Comparison of ENCODE assay signal across 8 cellular contexts in genomic region chr6:11172501-11173337, GRCh38. TPM values are rescaled to one million over a fixed set of nuclear protein-coding genes. Genes with fewer than 3 reads are reported as not detected.
DNase-seq lines count a peak whose midpoint lies in the region; ATAC-seq and TF ChIP-seq lines count a peak whose summit lies in the region.

No MANE protein-coding gene starts in this region.

- H3K36me3 Mint-ChIP-seq in activated CD4-positive, alpha-beta memory T cell treated with anti-CD3 and anti-CD28 coated beads for 36 hours, result no peaks in the 10 kb centered on the region

- no peak overlapping the region for H3K27ac Mint-ChIP-seq in activated CD4-positive, alpha-beta memory T cell treated with anti-CD3 and anti-CD28 coated beads for 36 hours

- peaks cover 16% of the 10 kb centered on the region for H3K4me1 Mint-ChIP-seq in activated CD4-positive, alpha-beta memory T cell treated with anti-CD3 and anti-CD28 coated beads for 36 hours (ENCODE audit: low read depth)

- peak overlapping the region; percentile 16 for H3K4me3 Mint-ChIP-seq in activated CD4-positive, alpha-beta memory T cell treated with anti-CD3 and anti-CD28 coated beads for 36 hours

- no peak for ATAC-seq in HG02571 (IDR thresholded peaks at IDR 0.05; ENCODE audit: unreplicated experiment)

- DNase-seq in A172 (ENCODE audit: low spot score) (peak; percentile 28), GM13976 (ENCODE audit: low spot score) (peak; percentile 66), NCI-H2171 treated with DMSO at 0.1 percent for 48 hours (lab: John Stamatoyannopoulos, UW) (peak; percentile 29), midbrain (lab: John Stamatoyannopoulos, UW) (peak; percentile 59)
- peak; percentile 81 for DNase-seq in activated CD4-positive, alpha-beta memory T cell treated with anti-CD3 and anti-CD28 coated beads for 36 hours
- peak; percentile 76 for DNase-seq in effector CD8-positive, alpha-beta T cell (lab: John Stamatoyannopoulos, UW)
- peak; percentile 91 for DNase-seq in stimulated activated CD8-positive, alpha-beta memory T cell treated with anti-CD3 and anti-CD28 coated beads, Interleukin-4, amount 100 ng/mL, for 48 hours

- no peaks in the 10 kb centered on the region for H3K9me3 Mint-ChIP-seq in activated CD4-positive, alpha-beta memory T cell treated with anti-CD3 and anti-CD28 coated beads for 36 hours

- no peaks in the 10 kb centered on the region for H3K27me3 Mint-ChIP-seq in activated CD4-positive, alpha-beta memory T cell treated with anti-CD3 and anti-CD28 coated beads for 36 hours

- CTCF ChIA-PET in activated CD4-positive, alpha-beta memory T cell treated with anti-CD3 and anti-CD28 coated beads for 36 hours (lab: Charles Lee), result interaction anchor here (0.6 to 4.3 kb wide), 23 partner anchors 13 to 331 kb away, joined by 3 to 61 read pairs (median 3); no protein-coding TSS in a partner anchor

- TF ChIP-seq CTCF in GM13976 (IDR thresholded peaks at IDR 0.05; ENCODE audit: borderline replicate concordance, control extremely low read depth, extremely low read depth, insufficient read depth, missing control alignments), result peak; percentile 83

- in situ Hi-C loops in GM13976 (cut with MboI; ENCODE audit: low sequenced_read_pairs, unreplicated experiment), result no loop called here

- intact Hi-C loops in activated CD4-positive, alpha-beta memory T cell treated with anti-CD3 and anti-CD28 coated beads for 36 hours (cut with micrococcal nuclease), result loop anchor here (1.0 to 5.0 kb wide), 7 partner anchors 28 to 324 kb away; partner anchors contain the start of gene NEDD9

- POLR2A ChIA-PET in activated CD4-positive, alpha-beta memory T cell treated with anti-CD3 and anti-CD28 coated beads for 36 hours (lab: Charles Lee), result no interaction called here

RNA-seq across cellular contexts. Expression of gene NEDD9, which starts 59.7 kb away (rescaled TPM):
- total RNA-seq in A172 (2014; rRNA removed; shearing (Covaris generic)), result 13.3 and 18.3 TPM in 2 replicates
- total RNA-seq in activated CD4-positive, alpha-beta memory T cell treated with anti-CD3 and anti-CD28 coated beads for 36 hours, result 10 to 100 TPM; 26.6 to 31.5 TPM

Comparison
In these comparisons a context has a peak if more than half of its experiments do, and no peak if none do; other contexts are left out.
1. DNase-seq: peak in every context shown above with its lines; median percentile 91 in stimulated activated CD8-positive, alpha-beta memory T cell treated with anti-CD3 and anti-CD28 coated beads, Interleukin-4, amount 100 ng/mL, for 48 hours; 81 in activated CD4-positive, alpha-beta memory T cell treated with anti-CD3 and anti-CD28 coated beads for 36 hours; 76 in effector CD8-positive, alpha-beta T cell; 66 in GM13976; 59 in midbrain; 29 in NCI-H2171 treated with DMSO at 0.1 percent for 48 hours; 28 in A172.